Comparison of ENCODE assay signal across 15 cellular contexts in the genomic region with DNA sequence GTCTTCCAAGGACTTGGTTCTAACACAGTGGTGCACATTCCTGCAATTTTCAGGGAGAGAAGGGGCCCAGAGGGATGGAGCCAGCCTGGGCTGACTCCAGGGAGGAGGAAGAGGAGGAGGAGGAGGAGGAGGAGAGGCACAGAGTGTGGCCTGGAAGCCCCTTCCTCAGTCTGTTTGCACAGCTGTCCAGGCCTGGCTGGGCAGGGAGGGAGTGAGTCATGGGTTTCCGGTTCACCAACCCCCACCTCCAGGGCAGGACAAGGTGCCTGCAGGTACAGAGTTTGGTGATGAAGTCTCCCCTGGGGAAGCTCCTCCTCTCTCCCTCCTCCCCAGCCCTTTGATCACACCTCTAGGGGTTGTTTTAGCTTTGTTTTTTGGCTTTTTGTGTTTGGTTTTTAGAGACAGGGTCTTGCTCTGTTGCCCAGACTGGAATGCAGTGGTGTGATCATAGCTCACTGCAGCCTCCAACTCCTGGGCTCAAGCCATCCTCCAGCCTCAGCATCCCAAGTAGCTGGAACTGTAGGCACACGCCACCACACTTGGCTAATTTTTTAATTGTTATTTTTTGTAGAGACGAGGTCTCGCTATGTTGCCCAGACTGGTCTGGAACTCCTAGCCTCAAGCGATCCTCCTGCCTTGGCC.
DNase-seq lines count a peak whose midpoint lies in the region; ATAC-seq and TF ChIP-seq lines count a peak whose summit lies in the region.
"Had no signal": no experiment of that assay in that cellular context is flagged by ENCODE, and none has a peak within 500 bp of the region (broad histone marks: within the 10 kb centered on the region; RNA-seq: fewer than 3 reads in every experiment).

No MANE protein-coding gene starts in this region.

- peaks cover 7% of the 10 kb centered on the region for H3K4me1 Mint-ChIP-seq in T-helper 17 cell

- ATAC-seq in T-helper 17 cell (no peak), HG02973 (IDR thresholded peaks at IDR 0.05; ENCODE audit: unreplicated experiment) (no peak)
- ATAC-seq: SK-N-SH treated with all-trans-retinoic acid at 6 μM for 48 hours had no signal

- no peak for TF ChIP-seq CTCF in HEK293 (tag by site-specific recombination; IDR thresholded peaks at IDR 0.05)
- TF ChIP-seq CTCF in RWPE1 (conservative IDR thresholded peaks at IDR 0.05; ENCODE audit: low read depth), result no peak
- TF ChIP-seq CTCF in Peyer's patch (IDR thresholded peaks at IDR 0.05), result no peak

- no peak overlapping the region for H3K27ac Mint-ChIP-seq in T-helper 17 cell

- H3K36me3 ChIP-seq in HEK293 (ENCODE audit: control insufficient read depth in 2 of 2, insufficient read depth in 1 of 2, low read length in 2 of 2) (no peaks in the 10 kb centered on the region), Peyer's patch (no peaks in the 10 kb centered on the region)
- H3K36me3 ChIP-seq: adrenal gland had no signal

- DNase-seq in COLO668 (lab: John Stamatoyannopoulos, UW; ENCODE audit: unreplicated experiment) (peak; percentile 76), RWPE1 (ENCODE audit: low spot score) (peak; percentile 54), left kidney (ENCODE audit: low read depth, low spot score) (peak; percentile 83), T-helper 17 cell (no peak), Peyer's patch (no peak), activated gamma-delta T cell (lab: John Stamatoyannopoulos, UW) (no peak)
- DNase-seq: activated B cell treated with CpG ODN at 0.5 μM for 24 hours; activated T-cell treated with anti-CD3 and anti-CD28 coated beads, Interleukin-2, amount 50 U/mL, for 1 hour; adrenal gland; naive B cell; NCI-H524 treated with DMSO at 0.1 percent for 48 hours had no signal

- CTCF ChIA-PET in HEK293 (lab: Yijun Ruan, JAX), result interaction anchor here (0.7 to 1.1 kb wide), 3 partner anchors 10 to 532 kb away, joined by 3 read pairs; no protein-coding TSS in a partner anchor
- CTCF ChIA-PET in RWPE1 (lab: Yijun Ruan, JAX), result no interaction called here

- H3K36me3 Mint-ChIP-seq in T-helper 17 cell (ENCODE audit: low read depth), result no peaks in the 10 kb centered on the region

- no peak for TF ChIP-seq POLR2A in Peyer's patch (IDR thresholded peaks at IDR 0.05)

- POLR2A ChIA-PET in HEK293 (lab: Yijun Ruan, JAX), result no interaction called here
- POLR2A ChIA-PET in RWPE1 (lab: Yijun Ruan, JAX; ENCODE audit: low non-redundant PET), result no interaction called here

- H3K27ac ChIP-seq in HEK293 (ENCODE audit: extremely low read depth, low read depth, low read length) (no peak overlapping the region), RWPE1 (peak overlapping the region; percentile 54), Peyer's patch (no peak overlapping the region)
- H3K27ac ChIP-seq: adrenal gland, C4-2B had no signal

- H3K27me3 ChIP-seq in Peyer's patch, result no peaks in the 10 kb centered on the region
- H3K27me3 ChIP-seq: adrenal gland had no signal

- H3K9me3 ChIP-seq in HEK293 (ENCODE audit: control insufficient read depth, insufficient read depth, low read depth, low read length) (no peaks in the 10 kb centered on the region), T-helper 17 cell (ENCODE audit: control insufficient read depth, low read length, poor library complexity, severe bottlenecking) (no peaks in the 10 kb centered on the region), Peyer's patch (no peaks in the 10 kb centered on the region)
- H3K9me3 ChIP-seq: adrenal gland had no signal

- no peak overlapping the region for H3K4me3 Mint-ChIP-seq in T-helper 17 cell

- H3K27me3 Mint-ChIP-seq in T-helper 17 cell, result no peaks in the 10 kb centered on the region
- H3K27me3 Mint-ChIP-seq: activated B cell treated with CpG ODN at 0.5 μM for 24 hours had no signal

- H3K4me3 ChIP-seq in HEK293 (ENCODE audit: low read depth, low read length) (no peak overlapping the region), Peyer's patch (no peak overlapping the region)
- H3K4me3 ChIP-seq: adrenal gland had no signal

- H3K4me1 ChIP-seq in HEK293 (ENCODE audit: control insufficient read depth, insufficient read depth, low read length), result no peaks in the 10 kb centered on the region
- peaks cover 0 to 7% (median 5%) of the 10 kb centered on the region in 4 donors for H3K4me1 ChIP-seq in Peyer's patch

TF ChIP-seq in HEK293, 187 proteins besides CTCF, POLR2A, EP300 and RAD21:
- no peak for TF ChIP-seq ZBTB8A (tag by site-specific recombination; IDR thresholded peaks at IDR 0.05)
- TF ChIP-seq OVOL3 (tag by site-specific recombination; IDR thresholded peaks at IDR 0.05), result no peak
- TF ChIP-seq ZEB2 (tag by site-specific recombination; IDR thresholded peaks at IDR 0.05), result no peak
- TF ChIP-seq SETDB1 (IDR thresholded peaks at IDR 0.05; ENCODE audit: insufficient read length, low read length), result no peak
- TF ChIP-seq ZNF548 (tag by site-specific recombination; IDR thresholded peaks at IDR 0.05), result 0 out of 2 replicates have a peak, but pooled peaks have one; percentile 24
- TF ChIP-seq, protein P1, sequence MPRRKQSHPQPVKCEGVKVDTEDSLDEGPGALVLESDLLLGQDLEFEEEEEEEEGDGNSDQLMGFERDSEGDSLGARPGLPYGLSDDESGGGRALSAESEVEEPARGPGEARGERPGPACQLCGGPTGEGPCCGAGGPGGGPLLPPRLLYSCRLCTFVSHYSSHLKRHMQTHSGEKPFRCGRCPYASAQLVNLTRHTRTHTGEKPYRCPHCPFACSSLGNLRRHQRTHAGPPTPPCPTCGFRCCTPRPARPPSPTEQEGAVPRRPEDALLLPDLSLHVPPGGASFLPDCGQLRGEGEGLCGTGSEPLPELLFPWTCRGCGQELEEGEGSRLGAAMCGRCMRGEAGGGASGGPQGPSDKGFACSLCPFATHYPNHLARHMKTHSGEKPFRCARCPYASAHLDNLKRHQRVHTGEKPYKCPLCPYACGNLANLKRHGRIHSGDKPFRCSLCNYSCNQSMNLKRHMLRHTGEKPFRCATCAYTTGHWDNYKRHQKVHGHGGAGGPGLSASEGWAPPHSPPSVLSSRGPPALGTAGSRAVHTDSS (tag by site-specific recombination; IDR thresholded peaks at IDR 0.05), result peak; percentile 60; the same call in 1 of the 2 replicates
- no peak for TF ChIP-seq ZNF585B (tag by site-specific recombination; IDR thresholded peaks at IDR 0.05)
- TF ChIP-seq ZNF394 (tag by site-specific recombination; IDR thresholded peaks at IDR 0.05; ENCODE audit: borderline replicate concordance), result no peak
- TF ChIP-seq ZNF514 (tag by site-specific recombination; IDR thresholded peaks at IDR 0.05), result no peak
- TF ChIP-seq ZNF248 (tag by site-specific recombination; IDR thresholded peaks at IDR 0.05), result no peak
- TF ChIP-seq ZFP37 (tag by site-specific recombination; IDR thresholded peaks at IDR 0.05), result no peak
- peak; percentile 88 for TF ChIP-seq ZNF121 (tag by site-specific recombination; IDR thresholded peaks at IDR 0.05)
- TF ChIP-seq, protein P2, sequence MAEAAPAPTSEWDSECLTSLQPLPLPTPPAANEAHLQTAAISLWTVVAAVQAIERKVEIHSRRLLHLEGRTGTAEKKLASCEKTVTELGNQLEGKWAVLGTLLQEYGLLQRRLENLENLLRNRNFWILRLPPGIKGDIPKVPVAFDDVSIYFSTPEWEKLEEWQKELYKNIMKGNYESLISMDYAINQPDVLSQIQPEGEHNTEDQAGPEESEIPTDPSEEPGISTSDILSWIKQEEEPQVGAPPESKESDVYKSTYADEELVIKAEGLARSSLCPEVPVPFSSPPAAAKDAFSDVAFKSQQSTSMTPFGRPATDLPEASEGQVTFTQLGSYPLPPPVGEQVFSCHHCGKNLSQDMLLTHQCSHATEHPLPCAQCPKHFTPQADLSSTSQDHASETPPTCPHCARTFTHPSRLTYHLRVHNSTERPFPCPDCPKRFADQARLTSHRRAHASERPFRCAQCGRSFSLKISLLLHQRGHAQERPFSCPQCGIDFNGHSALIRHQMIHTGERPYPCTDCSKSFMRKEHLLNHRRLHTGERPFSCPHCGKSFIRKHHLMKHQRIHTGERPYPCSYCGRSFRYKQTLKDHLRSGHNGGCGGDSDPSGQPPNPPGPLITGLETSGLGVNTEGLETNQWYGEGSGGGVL (tag by site-specific recombination; IDR thresholded peaks at IDR 0.05), result no peak
- no peak for TF ChIP-seq ZNF677 (tag by site-specific recombination; IDR thresholded peaks at IDR 0.05)
- TF ChIP-seq ZNF19 (tag by site-specific recombination; IDR thresholded peaks at IDR 0.05; ENCODE audit: low read depth), result no peak
- TF ChIP-seq ZNF391 (tag by site-specific recombination; IDR thresholded peaks at IDR 0.05; ENCODE audit: borderline replicate concordance, low read depth), result no peak

Comparison
In these comparisons a context has a peak if more than half of its experiments do, and no peak if none do; other contexts are left out.
1. DNase-seq: peak in COLO668 (single experiment), RWPE1 (single experiment) and left kidney (single experiment); none in T-helper 17 cell (0 of 3), Peyer's patch (0 of 3) and activated gamma-delta T cell (single experiment).